1 cellular context compared by ENCODE assay signal in genomic region chr22:19291580-19292261, GRCh38.
TF ChIP-seq lines count a peak whose summit lies in the region.

TSS of gene CLTCL1 (minus strand) at chr22:19291719. CDS start at chr22:19291641, 78 bp downstream.

TF ChIP-seq in A549, 52 proteins besides CTCF, POLR2A, EP300 and RAD21 (continued from another document):
- TF ChIP-seq PBX3 (IDR thresholded peaks at IDR 0.05) (peak; percentile 88), REST (IDR thresholded peaks at IDR 0.05) (no peak), BCL3 (IDR thresholded peaks at IDR 0.05) (0 out of 3 replicates have a peak, but pooled peaks have one; percentile 41), FOSB (CRISPR knock-in tag; IDR thresholded peaks at IDR 0.05) (no peak), HOXB13 (CRISPR knock-in tag; IDR thresholded peaks at IDR 0.05; ENCODE audit: low read depth) (no peak), ESRRA (IDR thresholded peaks at IDR 0.05; ENCODE audit: borderline replicate concordance, low read length) (no peak), HEYL (CRISPR knock-in tag; IDR thresholded peaks at IDR 0.05) (no peak), CHD2 (IDR thresholded peaks at IDR 0.05; ENCODE audit: low read length, partially characterized antibody) (peak; percentile 51), KDM5A (IDR thresholded peaks at IDR 0.05) (no peak), JUNB (IDR thresholded peaks at IDR 0.05) (no peak), HDAC2 (IDR thresholded peaks at IDR 0.05) (no peak), PHF8 (IDR thresholded peaks at IDR 0.05; ENCODE audit: borderline replicate concordance, low read depth) (0 out of 2 replicates have a peak, but pooled peaks have one; percentile 31), FOSL2 (IDR thresholded peaks at IDR 0.05) (no peak), FOSL2 (CRISPR knock-in tag; IDR thresholded peaks at IDR 0.05) (no peak), MAX (IDR thresholded peaks at IDR 0.05) (peak; percentile 10), BHLHE40 (IDR thresholded peaks at IDR 0.05; ENCODE audit: low read depth, low read length) (no peak), CBX2 (IDR thresholded peaks at IDR 0.05; ENCODE audit: borderline replicate concordance, low read depth) (no peak), NPAS2 (CRISPR knock-in tag; IDR thresholded peaks at IDR 0.05; ENCODE audit: borderline replicate concordance) (no peak), MAZ (IDR thresholded peaks at IDR 0.05; ENCODE audit: borderline replicate concordance, low read depth, low read length) (no peak), HOXB5 (CRISPR knock-in tag; IDR thresholded peaks at IDR 0.05) (no peak), ZNF302 (CRISPR knock-in tag; IDR thresholded peaks at IDR 0.05) (no peak), RFX5 (IDR thresholded peaks at IDR 0.05) (no peak), ZC3H11A (IDR thresholded peaks at IDR 0.05) (no peak), NR3C1 (IDR thresholded peaks at IDR 0.05) (no peak), GATA3 (IDR thresholded peaks at IDR 0.05; ENCODE audit: borderline replicate concordance) (no peak), ATOH8 (CRISPR knock-in tag; IDR thresholded peaks at IDR 0.05; ENCODE audit: low read depth) (no peak), ZFP36 (IDR thresholded peaks at IDR 0.05; ENCODE audit: borderline replicate concordance, partially characterized antibody) (no peak), RCOR1 (IDR thresholded peaks at IDR 0.05; ENCODE audit: low read depth, low read length) (no peak), MAFK (IDR thresholded peaks at IDR 0.05; ENCODE audit: partially characterized antibody) (no peak), ZSCAN20 (CRISPR knock-in tag; IDR thresholded peaks at IDR 0.05) (no peak), USF2 (IDR thresholded peaks at IDR 0.05) (no peak), CBX8 (IDR thresholded peaks at IDR 0.05) (no peak)
